In the genomic region with DNA sequence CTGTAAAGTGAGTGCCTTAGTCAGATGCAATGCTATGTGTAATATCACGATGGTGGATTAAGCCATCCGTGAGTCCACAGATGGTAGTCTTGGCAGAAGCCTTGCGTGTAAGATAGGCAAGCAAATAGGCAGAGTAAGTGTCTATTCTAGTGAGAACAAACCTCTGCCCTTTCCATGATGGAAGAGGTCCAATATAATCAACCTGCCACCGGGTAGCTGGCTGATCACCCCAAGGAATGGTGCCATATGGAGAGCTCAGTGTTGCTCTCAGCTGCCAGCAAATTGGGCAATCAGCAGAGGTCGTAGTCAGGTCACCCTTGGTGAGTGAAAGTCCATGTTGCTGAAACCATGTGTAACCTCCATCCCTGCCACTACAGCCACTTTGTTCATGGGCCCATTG, we compare ENCODE assay signal across 1 cellular context.
TF ChIP-seq lines count a peak whose summit lies in the region.

No MANE protein-coding gene starts in this region.

TF ChIP-seq in liver, 16 proteins besides CTCF, POLR2A, EP300 and RAD21 (continued from another document):
- TF ChIP-seq, protein P1, sequence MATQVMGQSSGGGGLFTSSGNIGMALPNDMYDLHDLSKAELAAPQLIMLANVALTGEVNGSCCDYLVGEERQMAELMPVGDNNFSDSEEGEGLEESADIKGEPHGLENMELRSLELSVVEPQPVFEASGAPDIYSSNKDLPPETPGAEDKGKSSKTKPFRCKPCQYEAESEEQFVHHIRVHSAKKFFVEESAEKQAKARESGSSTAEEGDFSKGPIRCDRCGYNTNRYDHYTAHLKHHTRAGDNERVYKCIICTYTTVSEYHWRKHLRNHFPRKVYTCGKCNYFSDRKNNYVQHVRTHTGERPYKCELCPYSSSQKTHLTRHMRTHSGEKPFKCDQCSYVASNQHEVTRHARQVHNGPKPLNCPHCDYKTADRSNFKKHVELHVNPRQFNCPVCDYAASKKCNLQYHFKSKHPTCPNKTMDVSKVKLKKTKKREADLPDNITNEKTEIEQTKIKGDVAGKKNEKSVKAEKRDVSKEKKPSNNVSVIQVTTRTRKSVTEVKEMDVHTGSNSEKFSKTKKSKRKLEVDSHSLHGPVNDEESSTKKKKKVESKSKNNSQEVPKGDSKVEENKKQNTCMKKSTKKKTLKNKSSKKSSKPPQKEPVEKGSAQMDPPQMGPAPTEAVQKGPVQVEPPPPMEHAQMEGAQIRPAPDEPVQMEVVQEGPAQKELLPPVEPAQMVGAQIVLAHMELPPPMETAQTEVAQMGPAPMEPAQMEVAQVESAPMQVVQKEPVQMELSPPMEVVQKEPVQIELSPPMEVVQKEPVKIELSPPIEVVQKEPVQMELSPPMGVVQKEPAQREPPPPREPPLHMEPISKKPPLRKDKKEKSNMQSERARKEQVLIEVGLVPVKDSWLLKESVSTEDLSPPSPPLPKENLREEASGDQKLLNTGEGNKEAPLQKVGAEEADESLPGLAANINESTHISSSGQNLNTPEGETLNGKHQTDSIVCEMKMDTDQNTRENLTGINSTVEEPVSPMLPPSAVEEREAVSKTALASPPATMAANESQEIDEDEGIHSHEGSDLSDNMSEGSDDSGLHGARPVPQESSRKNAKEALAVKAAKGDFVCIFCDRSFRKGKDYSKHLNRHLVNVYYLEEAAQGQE (IDR thresholded peaks at IDR 0.05) = peak; percentile 82
- TF ChIP-seq SP1 (IDR thresholded peaks at IDR 0.05) = peak; percentile 93
- peak; percentile 90 for TF ChIP-seq YY1 (IDR thresholded peaks at IDR 0.05)
- peak; percentile 95 for TF ChIP-seq FOXA1 (IDR thresholded peaks at IDR 0.05)
- TF ChIP-seq RXRA (IDR thresholded peaks at IDR 0.05) = peak; percentile 99
- peak; percentile 96 for TF ChIP-seq FOXA2 (IDR thresholded peaks at IDR 0.05)
- TF ChIP-seq HNF4G (IDR thresholded peaks at IDR 0.05) = peak; percentile 82
- peak in 1 of 2 donors; percentile 70 for TF ChIP-seq EGR1 (IDR thresholded peaks at IDR 0.05; ENCODE audit: low read depth in 2 of 2)
- TF ChIP-seq, protein P2, sequence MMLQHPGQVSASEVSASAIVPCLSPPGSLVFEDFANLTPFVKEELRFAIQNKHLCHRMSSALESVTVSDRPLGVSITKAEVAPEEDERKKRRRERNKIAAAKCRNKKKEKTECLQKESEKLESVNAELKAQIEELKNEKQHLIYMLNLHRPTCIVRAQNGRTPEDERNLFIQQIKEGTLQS (IDR thresholded peaks at IDR 0.05) = peak; percentile 89
TF ChIP-seq in liver: peak in this region for 15.
